ENCODE assay signal across 23 cellular contexts in the genomic region with DNA sequence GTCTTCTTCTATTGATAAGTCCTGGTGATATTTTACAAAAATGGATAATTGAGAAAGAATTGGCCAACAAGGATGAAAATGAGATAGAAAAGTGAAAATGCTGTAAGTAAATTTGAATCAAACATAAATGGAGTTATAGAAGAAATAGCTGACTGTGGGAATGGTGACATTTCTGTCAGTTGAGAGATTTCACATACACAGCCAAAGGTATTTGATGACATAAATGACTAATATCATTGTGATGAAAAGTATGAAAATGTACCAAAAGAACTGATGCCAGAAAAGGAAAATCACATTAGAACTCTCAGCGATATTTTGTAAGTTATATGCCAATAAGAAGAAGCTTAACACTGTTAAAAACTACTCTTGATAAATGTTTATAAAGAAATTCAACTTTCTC. TPM values are rescaled to one million over a fixed set of nuclear protein-coding genes. Genes with fewer than 3 reads are reported as not detected.
"Had no signal": no experiment of that assay in that cellular context is flagged by ENCODE, and none has a peak within 500 bp of the region (broad histone marks: within the 10 kb centered on the region; RNA-seq: fewer than 3 reads in every experiment).

No MANE protein-coding gene starts in this region.

- H3K4me1 Mint-ChIP-seq: activated T-helper 17 cell treated with anti-CD3 and anti-CD28 coated beads, Interleukin-2, amount 50 U/mL, for 72 hours; naive thymus-derived CD8-positive, alpha-beta T cell; stimulated activated naive CD8-positive, alpha-beta T cell treated with anti-CD3 and anti-CD28 coated beads, Interleukin-15, amount 100 ng/mL, for 72 hours had no signal

- H3K9me3 Mint-ChIP-seq: activated T-helper 17 cell treated with anti-CD3 and anti-CD28 coated beads, Interleukin-2, amount 50 U/mL, for 72 hours; naive thymus-derived CD8-positive, alpha-beta T cell had no signal

- H3K36me3 ChIP-seq: ascending aorta, left lung, prostate gland, spleen, upper lobe of left lung had no signal

- DNase-seq: activated CD4-positive, alpha-beta T cell treated with anti-CD3 and anti-CD28 coated beads for 1 hour; activated CD4-positive, alpha-beta T cell treated with anti-CD3 and anti-CD28 coated beads, Interleukin-2, amount 50 U/mL, for 4 hours; activated naive CD4-positive, alpha-beta T cell treated with Interleukin-2 at 50 U/mL for 16 hours; activated T-cell treated with anti-CD3 and anti-CD28 coated beads for 4 hours; effector CD4-positive, alpha-beta T cell; hippocampal formation; kidney; left lung; mammary epithelial cell; mucosa of descending colon; naive thymus-derived CD8-positive, alpha-beta T cell; nucleus accumbens; right cardiac atrium; spleen; stimulated activated naive CD8-positive, alpha-beta T cell treated with anti-CD3 and anti-CD28 coated beads, Interleukin-15, amount 100 ng/mL, for 72 hours; T-helper 1 cell; T1000; upper lobe of left lung had no signal

- H3K27ac ChIP-seq: ascending aorta, coronary artery, left lung, prostate gland, spleen, upper lobe of left lung, VCaP had no signal

- ATAC-seq: activated T-helper 17 cell treated with anti-CD3 and anti-CD28 coated beads, Interleukin-2, amount 50 U/mL, for 72 hours; left lung; mucosa of descending colon; naive thymus-derived CD8-positive, alpha-beta T cell; right cardiac atrium; stimulated activated naive CD8-positive, alpha-beta T cell treated with anti-CD3 and anti-CD28 coated beads, Interleukin-15, amount 100 ng/mL, for 72 hours had no signal

- H3K4me3 Mint-ChIP-seq: activated T-helper 17 cell treated with anti-CD3 and anti-CD28 coated beads, Interleukin-2, amount 50 U/mL, for 72 hours; naive thymus-derived CD8-positive, alpha-beta T cell; stimulated activated naive CD8-positive, alpha-beta T cell treated with anti-CD3 and anti-CD28 coated beads, Interleukin-15, amount 100 ng/mL, for 72 hours had no signal

- H3K27ac Mint-ChIP-seq: activated T-helper 17 cell treated with anti-CD3 and anti-CD28 coated beads, Interleukin-2, amount 50 U/mL, for 72 hours; naive thymus-derived CD8-positive, alpha-beta T cell; stimulated activated naive CD8-positive, alpha-beta T cell treated with anti-CD3 and anti-CD28 coated beads, Interleukin-15, amount 100 ng/mL, for 72 hours had no signal

- H3K4me3 ChIP-seq: ascending aorta, coronary artery, left lung, mucosa of descending colon, prostate gland, spleen, upper lobe of left lung had no signal

- H3K9me3 ChIP-seq: ascending aorta, left lung, mucosa of descending colon, prostate gland, spleen, upper lobe of left lung had no signal

- H3K27me3 ChIP-seq: ascending aorta, left lung, spleen, upper lobe of left lung had no signal

- H3K36me3 Mint-ChIP-seq: naive thymus-derived CD8-positive, alpha-beta T cell had no signal

- H3K4me1 ChIP-seq: left lung, prostate gland, spleen, upper lobe of left lung had no signal

- H3K27me3 Mint-ChIP-seq: activated T-helper 17 cell treated with anti-CD3 and anti-CD28 coated beads, Interleukin-2, amount 50 U/mL, for 72 hours; stimulated activated naive CD8-positive, alpha-beta T cell treated with anti-CD3 and anti-CD28 coated beads, Interleukin-15, amount 100 ng/mL, for 72 hours had no signal

RNA-seq across cellular contexts. Expression of a gene that starts 54.9 kb away (rescaled TPM):
- total RNA-seq: ascending aorta; naive thymus-derived CD8-positive, alpha-beta T cell had no signal
- polyA plus RNA-seq: naive thymus-derived CD8-positive, alpha-beta T cell had no signal
